Comparison of ENCODE assay signal across 8 cellular contexts in the genomic region with DNA sequence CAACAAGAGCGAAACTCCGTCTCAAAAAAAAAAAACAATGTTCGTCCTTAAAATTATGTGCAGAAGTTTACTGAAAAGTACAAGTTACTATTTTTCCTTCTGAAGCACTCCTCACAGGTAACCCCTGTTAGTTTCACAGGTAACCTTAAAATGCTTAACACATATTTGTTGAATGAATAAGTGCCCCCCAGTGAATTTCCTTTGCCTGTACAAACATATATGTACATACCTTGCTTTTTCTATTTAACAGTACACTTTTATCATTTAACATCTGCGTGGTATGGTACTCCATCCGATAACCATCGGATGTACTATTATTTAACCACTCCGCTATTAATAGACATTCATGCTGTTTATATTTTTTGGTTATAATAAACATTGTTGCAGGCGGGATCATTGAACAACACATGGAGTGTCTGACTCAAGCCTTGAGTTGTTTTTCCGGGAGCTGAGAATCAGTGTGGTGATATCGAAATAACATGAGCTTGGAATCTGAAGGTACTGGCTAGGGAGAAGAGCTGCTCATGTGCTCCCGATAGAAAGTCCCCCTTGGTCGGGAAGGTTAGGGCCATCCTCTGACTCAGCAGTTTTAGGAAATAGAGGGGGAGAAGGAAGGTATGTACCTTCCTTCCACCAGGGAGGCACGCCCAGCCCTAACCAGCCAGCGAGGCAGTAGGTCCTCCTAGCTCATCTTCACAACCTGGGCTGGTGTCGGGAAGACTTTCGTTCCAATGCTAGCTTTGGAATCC. TPM values are rescaled to one million over a fixed set of nuclear protein-coding genes. Genes with fewer than 3 reads are reported as not detected.
DNase-seq lines count a peak whose midpoint lies in the region; ATAC-seq and TF ChIP-seq lines count a peak whose summit lies in the region.

No MANE protein-coding gene starts in this region.

- CTCF ChIA-PET in HEK293T (lab: Yijun Ruan, JAX), result interaction anchor here (0.7 to 0.8 kb wide), 2 partner anchors 20 to 31 kb away, joined by 3 to 5 read pairs; no protein-coding TSS in a partner anchor

- no peaks in the 10 kb centered on the region for H3K27me3 ChIP-seq in psoas muscle (ENCODE audit: insufficient read depth in 3 of 3, low read length in 2 of 3)

- intact Hi-C loops in psoas muscle (cut with DNase I), result loop anchor here in 1 of 2 donors (10.0 kb wide), 1 partner anchor 147 kb away; a partner anchor contains a TSS

- no peaks in the 10 kb centered on the region for H3K9me3 ChIP-seq in psoas muscle

- peak overlapping the region; percentile 87 for H3K27ac ChIP-seq in psoas muscle

- DNase-seq in NCI-H82 (lab: John Stamatoyannopoulos, UW) (peak; percentile 65), NCI-H82 treated with DMSO at 0.1 percent for 48 hours (lab: John Stamatoyannopoulos, UW; ENCODE audit: unreplicated experiment) (no peak), SHP77 treated with DMSO at 0.1 percent for 48 hours (lab: John Stamatoyannopoulos, UW) (peak; percentile 42), fibroblast of mammary gland (ENCODE audit: low read depth) (peak; percentile 52), psoas muscle (no peak), HEK293T (ENCODE audit: extremely low spot score) (no peak)
- DNase-seq in activated effector memory CD4-positive, alpha-beta T cell treated with Interleukin-2 at 50 U/mL for 16 hours, result no peak

- H3K36me3 ChIP-seq in psoas muscle (ENCODE audit: insufficient read depth in 1 of 2, low read depth in 1 of 2), result peaks cover 0 to 14% of the 10 kb centered on the region in 2 donors

- TF ChIP-seq CTCF in fibroblast of mammary gland (conservative IDR thresholded peaks at IDR 0.05; ENCODE audit: control insufficient read depth, insufficient read depth, low read depth, low read length), result no peak
- TF ChIP-seq CTCF in psoas muscle (IDR thresholded peaks at IDR 0.05), result no peak

- POLR2A ChIA-PET in HEK293T (lab: Yijun Ruan, JAX), result interaction anchor here (0.6 to 4.0 kb wide), 4 partner anchors 8 to 309 kb away, joined by 3 to 42 read pairs (median 16); a partner anchor contains a TSS

- H3K4me3 ChIP-seq in fibroblast of mammary gland (ENCODE audit: control insufficient read depth, low read depth, low read length), result peak overlapping the region; percentile 89
- H3K4me3 ChIP-seq in psoas muscle, result peak overlapping the region; percentile 77

- ATAC-seq in psoas muscle (no peak), HG02973 (IDR thresholded peaks at IDR 0.05; ENCODE audit: unreplicated experiment) (no peak)

- H3K4me1 ChIP-seq in psoas muscle, result peaks cover 31% of the 10 kb centered on the region

- 49 to 55% (median 50%) methylated on average over 16 of the region's 16 CpGs for WGBS in psoas muscle, 3 donors

TF ChIP-seq in HEK293T, 16 proteins besides CTCF, POLR2A, EP300 and RAD21:
- TF ChIP-seq LEF1 (IDR thresholded peaks at IDR 0.05; ENCODE audit: borderline replicate concordance), result no peak
- no peak for TF ChIP-seq SUZ12 (IDR thresholded peaks at IDR 0.05)
- no peak for TF ChIP-seq CTBP1 (IDR thresholded peaks at IDR 0.05; ENCODE audit: borderline replicate concordance)
- TF ChIP-seq NFRKB (IDR thresholded peaks at IDR 0.05), result no peak
- TF ChIP-seq FOXM1 (IDR thresholded peaks at IDR 0.05; ENCODE audit: borderline replicate concordance), result no peak
- no peak for TF ChIP-seq FOXK2 (IDR thresholded peaks at IDR 0.05)
- TF ChIP-seq TARDBP (IDR thresholded peaks at IDR 0.05), result no peak
- TF ChIP-seq ELF4 (IDR thresholded peaks at IDR 0.05), result no peak
- no peak for TF ChIP-seq SP1 (IDR thresholded peaks at IDR 0.05)
- no peak for TF ChIP-seq HDGF (IDR thresholded peaks at IDR 0.05; ENCODE audit: borderline replicate concordance)
- no peak for TF ChIP-seq L3MBTL2 (conservative IDR thresholded peaks at IDR 0.05)
- no peak for TF ChIP-seq FOXA1 (IDR thresholded peaks at IDR 0.05)
- TF ChIP-seq BHLHE40 (IDR thresholded peaks at IDR 0.05; ENCODE audit: borderline replicate concordance), result no peak
- no peak for TF ChIP-seq ARNT (IDR thresholded peaks at IDR 0.05)
- TF ChIP-seq ZNF384 (IDR thresholded peaks at IDR 0.05), result no peak
- TF ChIP-seq, protein P1, sequence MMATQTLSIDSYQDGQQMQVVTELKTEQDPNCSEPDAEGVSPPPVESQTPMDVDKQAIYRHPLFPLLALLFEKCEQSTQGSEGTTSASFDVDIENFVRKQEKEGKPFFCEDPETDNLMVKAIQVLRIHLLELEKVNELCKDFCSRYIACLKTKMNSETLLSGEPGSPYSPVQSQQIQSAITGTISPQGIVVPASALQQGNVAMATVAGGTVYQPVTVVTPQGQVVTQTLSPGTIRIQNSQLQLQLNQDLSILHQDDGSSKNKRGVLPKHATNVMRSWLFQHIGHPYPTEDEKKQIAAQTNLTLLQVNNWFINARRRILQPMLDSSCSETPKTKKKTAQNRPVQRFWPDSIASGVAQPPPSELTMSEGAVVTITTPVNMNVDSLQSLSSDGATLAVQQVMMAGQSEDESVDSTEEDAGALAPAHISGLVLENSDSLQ (IDR thresholded peaks at IDR 0.05), result no peak

RNA-seq across cellular contexts. Expression of a gene that starts 1.6 kb away (rescaled TPM):
- total RNA-seq in psoas muscle, result 10 to 100 TPM; 24.0 to 38.7 (median 35.6) TPM
- 10 to 100 TPM; 18.9 to 33.2 (median 31.1) TPM for polyA plus RNA-seq in psoas muscle

Comparison
In these comparisons a context has a peak if more than half of its experiments do, and no peak if none do; other contexts are left out.
1. DNase-seq: peak in NCI-H82 (single experiment), SHP77 treated with DMSO at 0.1 percent for 48 hours (single experiment) and fibroblast of mammary gland (single experiment); none in NCI-H82 treated with DMSO at 0.1 percent for 48 hours (single experiment), psoas muscle (0 of 2), activated effector memory CD4-positive, alpha-beta T cell treated with Interleukin-2 at 50 U/mL for 16 hours (single experiment) and HEK293T (single experiment).